Comparison of ENCODE assay signal across 14 cellular contexts in genomic region chr5:28862860-28863196, GRCh38.
DNase-seq lines count a peak whose midpoint lies in the region; ATAC-seq and TF ChIP-seq lines count a peak whose summit lies in the region.
"Had no signal": no experiment of that assay in that cellular context is flagged by ENCODE, and none has a peak within 500 bp of the region (broad histone marks: within the 10 kb centered on the region; RNA-seq: fewer than 3 reads in every experiment).

No MANE protein-coding gene starts in this region.

- H3K27me3 Mint-ChIP-seq in endodermal cell (ENCODE audit: insufficient read depth) = no peaks in the 10 kb centered on the region
- H3K27me3 Mint-ChIP-seq: IgD-negative memory B cell, T-helper 17 cell had no signal

- H3K4me1 ChIP-seq in endodermal cell (ENCODE audit: control insufficient read depth, insufficient read depth, low read length) (peaks cover 16% of the 10 kb centered on the region), gastroesophageal sphincter (no peaks in the 10 kb centered on the region)
- H3K4me1 ChIP-seq: BLaER1 treated with 17β-estradiol and CSF1 and Interleukin-3, amounts not matched to agents 10 nM and 100 nM had no signal

- H3K36me3 ChIP-seq in endodermal cell (ENCODE audit: control insufficient read depth, insufficient read depth, low read length) = peaks cover 5% of the 10 kb centered on the region
- no peaks in the 10 kb centered on the region for H3K36me3 ChIP-seq in gastroesophageal sphincter
- H3K36me3 ChIP-seq: BLaER1 treated with 17β-estradiol and CSF1 and Interleukin-3, amounts not matched to agents 10 nM and 100 nM had no signal

- ATAC-seq in gastroesophageal sphincter (no peak), HG02610 (IDR thresholded peaks at IDR 0.05; ENCODE audit: unreplicated experiment) (no peak), HG03135 (IDR thresholded peaks at IDR 0.05; ENCODE audit: unreplicated experiment) (no peak)
- ATAC-seq: T-helper 17 cell had no signal

- H3K36me3 Mint-ChIP-seq in endodermal cell (ENCODE audit: low read depth) = peaks cover 3% of the 10 kb centered on the region
- H3K36me3 Mint-ChIP-seq: IgD-negative memory B cell had no signal

- peaks cover 37% of the 10 kb centered on the region for H3K4me1 Mint-ChIP-seq in endodermal cell
- H3K4me1 Mint-ChIP-seq: IgD-negative memory B cell, T-helper 17 cell had no signal

- no peak for TF ChIP-seq EP300 in gastroesophageal sphincter (IDR thresholded peaks at IDR 0.05)

- DNase-seq in NCI-H2029 (lab: John Stamatoyannopoulos, UW) (peak; percentile 26), NCI-H2029 treated with DMSO at 0.1 percent for 48 hours (lab: John Stamatoyannopoulos, UW) (no peak), LNCaP clone FGC (ENCODE audit: low read depth) (peak; percentile 67), NCI-H748 treated with DMSO at 0.1 percent for 48 hours (lab: John Stamatoyannopoulos, UW) (peak; percentile 99), endodermal cell (no peak)
- DNase-seq: DMS 273 treated with DMSO at 0.1 percent for 48 hours, HFFc6, NCI-H446 treated with DMSO at 0.1 percent for 48 hours, T-helper 17 cell had no signal

- peak overlapping the region; percentile 71 for H3K27ac Mint-ChIP-seq in endodermal cell
- H3K27ac Mint-ChIP-seq: HFFc6, IgD-negative memory B cell, T-helper 17 cell had no signal

- H3K4me3 ChIP-seq in LNCaP clone FGC (ENCODE audit: low read depth, low read length) (no peak overlapping the region), endodermal cell (ENCODE audit: low read length) (peak overlapping the region; percentile 42), gastroesophageal sphincter (no peak overlapping the region)
- H3K4me3 ChIP-seq: BLaER1 treated with 17β-estradiol and CSF1 and Interleukin-3, amounts not matched to agents 10 nM and 100 nM had no signal

- no peak overlapping the region for H3K4me3 Mint-ChIP-seq in endodermal cell
- H3K4me3 Mint-ChIP-seq: HFFc6, IgD-negative memory B cell, T-helper 17 cell had no signal

- H3K9me3 Mint-ChIP-seq in endodermal cell = peaks cover 10% of the 10 kb centered on the region

- TF ChIP-seq CTCF in LNCaP clone FGC (IDR thresholded peaks at IDR 0.05; ENCODE audit: control insufficient read depth, extremely low read depth, insufficient read depth) (no peak), endodermal cell (conservative IDR thresholded peaks at IDR 0.05) (no peak), gastroesophageal sphincter (IDR thresholded peaks at IDR 0.05) (no peak)

- no peak for TF ChIP-seq POLR2A in gastroesophageal sphincter (IDR thresholded peaks at IDR 0.05)

- H3K9ac ChIP-seq in endodermal cell (ENCODE audit: extremely low read depth, low read length, poor library complexity, severe bottlenecking) = no peak overlapping the region
- H3K9ac ChIP-seq: BLaER1 treated with 17β-estradiol and CSF1 and Interleukin-3, amounts not matched to agents 10 nM and 100 nM had no signal

- H3K27ac ChIP-seq in endodermal cell (ENCODE audit: low read depth, low read length) = no peak overlapping the region
- H3K27ac ChIP-seq in gastroesophageal sphincter = no peak overlapping the region
- H3K27ac ChIP-seq: BLaER1 treated with 17β-estradiol and CSF1 and Interleukin-3, amounts not matched to agents 10 nM and 100 nM had no signal

- WGBS in endodermal cell (ENCODE audit: insufficient coverage in 1 of 2, insufficient read length in 1 of 2), 2 experiments = 20% methylated on average over 1 of the region's 1 CpG; no CpG with 5 or more reads in 1 of the 2 experiments
- 73 to 75% methylated on average over 1 of the region's 1 CpG for WGBS in gastroesophageal sphincter (ENCODE audit: low coverage in 1 of 2), 2 donors

- no peaks in the 10 kb centered on the region for H3K27me3 ChIP-seq in endodermal cell (ENCODE audit: control insufficient read depth, insufficient read depth, low read length, poor library complexity, severe bottlenecking)
- no peaks in the 10 kb centered on the region for H3K27me3 ChIP-seq in gastroesophageal sphincter
- H3K27me3 ChIP-seq: BLaER1 treated with 17β-estradiol and CSF1 and Interleukin-3, amounts not matched to agents 10 nM and 100 nM had no signal

- H3K9me3 ChIP-seq in endodermal cell (ENCODE audit: control insufficient read depth, low read length) (peaks cover 22% of the 10 kb centered on the region), gastroesophageal sphincter (no peaks in the 10 kb centered on the region)
- H3K9me3 ChIP-seq: BLaER1 treated with 17β-estradiol and CSF1 and Interleukin-3, amounts not matched to agents 10 nM and 100 nM had no signal

Comparison
In these comparisons a context has a peak if more than half of its experiments do, and no peak if none do; other contexts are left out.
1. DNase-seq: peak in NCI-H2029 (single experiment), LNCaP clone FGC (single experiment) and NCI-H748 treated with DMSO at 0.1 percent for 48 hours (single experiment); none in NCI-H2029 treated with DMSO at 0.1 percent for 48 hours (single experiment) and endodermal cell (single experiment).